ENCODE assay signal across 8 cellular contexts in the genomic region with DNA sequence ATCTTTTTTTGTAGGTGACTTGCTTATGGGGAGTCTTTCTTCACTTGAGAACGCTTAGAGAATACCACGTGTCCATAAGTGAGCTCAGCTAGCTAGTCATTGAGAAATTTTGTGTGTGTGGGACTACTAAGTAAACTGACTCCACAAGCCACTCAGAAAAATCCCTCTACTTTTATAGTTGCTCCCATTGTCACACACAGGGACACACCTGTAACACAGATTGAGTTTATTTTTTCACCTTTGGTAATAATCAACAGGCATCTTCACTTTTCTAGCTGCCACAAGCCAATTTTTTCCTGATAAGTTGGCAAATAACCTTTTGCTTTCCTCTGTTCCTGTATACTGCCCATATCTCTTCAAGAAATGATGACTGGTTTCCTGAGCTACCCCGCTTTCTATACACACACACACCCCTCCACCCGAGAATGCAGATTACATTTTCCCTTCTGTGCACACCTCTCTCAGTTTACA. TPM values are rescaled to one million over a fixed set of nuclear protein-coding genes. Genes with fewer than 3 reads are reported as not detected.
DNase-seq lines count a peak whose midpoint lies in the region; ATAC-seq and TF ChIP-seq lines count a peak whose summit lies in the region.

No MANE protein-coding gene starts in this region.

- no peak for TF ChIP-seq POLR2A in esophagus squamous epithelium (IDR thresholded peaks at IDR 0.05)
- no peak for TF ChIP-seq POLR2A in ovary (IDR thresholded peaks at IDR 0.05)

- peak overlapping the region in 2 of 4 donors; percentile 1 to 29 for H3K27ac ChIP-seq in esophagus squamous epithelium
- H3K27ac ChIP-seq in ovary, result no peak overlapping the region

- H3K9me3 ChIP-seq in Caco-2 (no peaks in the 10 kb centered on the region), esophagus squamous epithelium (no peaks in the 10 kb centered on the region), ovary (no peaks in the 10 kb centered on the region)

- no peak for DNase-seq in Caco-2
- DNase-seq in HFFc6, result peak; percentile 69
- DNase-seq in esophagus squamous epithelium (lab: John Stamatoyannopoulos, UW), result no peak
- no peak for DNase-seq in ovary
- no peak for DNase-seq in D341Med (ENCODE audit: low spot score)
- DNase-seq in activated gamma-delta T cell (lab: John Stamatoyannopoulos, UW), result no peak

- peaks cover 62% of the 10 kb centered on the region for H3K36me3 Mint-ChIP-seq in Caco-2 (ENCODE audit: insufficient read depth, unreplicated experiment)
- H3K36me3 Mint-ChIP-seq in HFFc6 (ENCODE audit: low read depth), result peaks cover 73% of the 10 kb centered on the region
- peaks cover 25% of the 10 kb centered on the region for H3K36me3 Mint-ChIP-seq in T-helper 1 cell treated with Interleukin-12 subunit alpha and Interleukin-12 subunit beta and Interleukin-4 antibody, amounts not matched to agents 30 μg/mL and 1 μg/mL, for 36 hours (ENCODE audit: low read depth)

- CTCF ChIA-PET in Caco-2 (lab: Charles Lee), result interaction anchor here (0.6 to 1.2 kb wide), 2 partner anchors 83 to 144 kb away, joined by 3 to 6 read pairs; no protein-coding TSS in a partner anchor

- H3K4me1 ChIP-seq in Caco-2, result 0 out of 2 replicates have a peak, but pooled peaks cover 3% of the 10 kb centered on the region
- H3K4me1 ChIP-seq in esophagus squamous epithelium, result peaks cover 7 to 69% (median 8%) of the 10 kb centered on the region in 3 donors
- H3K4me1 ChIP-seq in ovary (ENCODE audit: insufficient read depth), result peaks cover 2% of the 10 kb centered on the region

- no peak for ATAC-seq in HG03135 (IDR thresholded peaks at IDR 0.05; ENCODE audit: unreplicated experiment)

- POLR2A ChIA-PET in Caco-2 (lab: Charles Lee), result interaction anchor here (1.2 kb wide), 1 partner anchor 83 kb away, joined by 3 read pairs; no protein-coding TSS in a partner anchor

- no peak for TF ChIP-seq EP300 in ovary (IDR thresholded peaks at IDR 0.05)

- H3K27ac Mint-ChIP-seq in Caco-2 (ENCODE audit: unreplicated experiment) (peak overlapping the region; percentile 6), HFFc6 (peak overlapping the region; percentile 90)
- H3K27ac Mint-ChIP-seq in T-helper 1 cell treated with Interleukin-12 subunit alpha and Interleukin-12 subunit beta and Interleukin-4 antibody, amounts not matched to agents 30 μg/mL and 1 μg/mL, for 36 hours, result peak overlapping the region; percentile 39

- BruUV-seq in Caco-2 (replicated peaks; lab: Mats Ljungman, UMichigan), result no TSS peak

- H3K9me3 Mint-ChIP-seq in Caco-2 (ENCODE audit: unreplicated experiment), result no peaks in the 10 kb centered on the region
- peaks cover 3% of the 10 kb centered on the region; the same call in 1 of the 2 replicates for H3K9me3 Mint-ChIP-seq in HFFc6
- H3K9me3 Mint-ChIP-seq in T-helper 1 cell treated with Interleukin-12 subunit alpha and Interleukin-12 subunit beta and Interleukin-4 antibody, amounts not matched to agents 30 μg/mL and 1 μg/mL, for 36 hours, result no peaks in the 10 kb centered on the region

- H3K36me3 ChIP-seq in Caco-2 (ENCODE audit: control insufficient read depth, insufficient read depth, low read length) (no peaks in the 10 kb centered on the region; the same call in 1 of the 2 replicates), esophagus squamous epithelium (peaks cover 0 to 4% (median 0%) of the 10 kb centered on the region in 3 donors), ovary (no peaks in the 10 kb centered on the region)

- no peaks in the 10 kb centered on the region for H3K27me3 ChIP-seq in Caco-2 (replicated peaks; ENCODE audit: control insufficient read depth, insufficient read depth, low read length)
- H3K27me3 ChIP-seq in esophagus squamous epithelium, result no peaks in the 10 kb centered on the region
- no peaks in the 10 kb centered on the region for H3K27me3 ChIP-seq in ovary

- intact Hi-C loops in Caco-2 (cut with micrococcal nuclease; ENCODE audit: unreplicated experiment) (loop anchor here (5.0 kb wide), 2 partner anchors 110 to 175 kb away; no protein-coding TSS in a partner anchor), esophagus squamous epithelium (cut with DNase I) (loop anchor here (10.0 kb wide), 1 partner anchor 82 kb away; no protein-coding TSS in a partner anchor), ovary (cut with DNase I) (loop anchor here in 1 of 4 donors (5.0 kb wide), 1 partner anchor 85 kb away; no protein-coding TSS in a partner anchor)

- H3K4me1 Mint-ChIP-seq in Caco-2 (ENCODE audit: low read depth, unreplicated experiment) (peaks cover 6% of the 10 kb centered on the region), HFFc6 (ENCODE audit: low read depth) (peaks cover 34% of the 10 kb centered on the region)
- peaks cover 54% of the 10 kb centered on the region for H3K4me1 Mint-ChIP-seq in T-helper 1 cell treated with Interleukin-12 subunit alpha and Interleukin-12 subunit beta and Interleukin-4 antibody, amounts not matched to agents 30 μg/mL and 1 μg/mL, for 36 hours (ENCODE audit: low read depth)

- 0 to 4% methylated on average over 4 of the region's 4 CpGs for WGBS in esophagus squamous epithelium, 2 donors
- 6 to 8% (median 7%) methylated on average over 4 of the region's 4 CpGs for WGBS in ovary, 3 donors

- H3K4me3 ChIP-seq in Caco-2 (ENCODE audit: low read depth, low read length) (peak overlapping the region; percentile 99), esophagus squamous epithelium (peak overlapping the region; percentile 68 to 97 (median 90)), ovary (peak overlapping the region; percentile 78)

- TF ChIP-seq CTCF in Caco-2 (IDR thresholded peaks at IDR 0.05; ENCODE audit: insufficient read depth in 1 of 2, low read depth in 1 of 2, low read length in 1 of 2, severe bottlenecking in 1 of 2, unreplicated experiment in 1 of 2) (no peak), HFFc6 (IDR thresholded peaks at IDR 0.05) (no peak), esophagus squamous epithelium (IDR thresholded peaks at IDR 0.05) (no peak), ovary (IDR thresholded peaks at IDR 0.05) (no peak)

- H3K27me3 Mint-ChIP-seq in Caco-2 (ENCODE audit: insufficient read depth, unreplicated experiment) (no peaks in the 10 kb centered on the region), HFFc6 (ENCODE audit: insufficient read depth) (peaks cover 12% of the 10 kb centered on the region)
- H3K27me3 Mint-ChIP-seq in T-helper 1 cell treated with Interleukin-12 subunit alpha and Interleukin-12 subunit beta and Interleukin-4 antibody, amounts not matched to agents 30 μg/mL and 1 μg/mL, for 36 hours (ENCODE audit: low read depth), result no peaks in the 10 kb centered on the region

- H3K4me3 Mint-ChIP-seq in Caco-2 (ENCODE audit: unreplicated experiment) (peak overlapping the region; percentile 97), HFFc6 (peak overlapping the region; percentile 93)
- peak overlapping the region; percentile 84 for H3K4me3 Mint-ChIP-seq in T-helper 1 cell treated with Interleukin-12 subunit alpha and Interleukin-12 subunit beta and Interleukin-4 antibody, amounts not matched to agents 30 μg/mL and 1 μg/mL, for 36 hours

RNA-seq across cellular contexts. Expression of a gene that starts 4.5 kb away (rescaled TPM):
- total RNA-seq in Caco-2 (2022) (30.8 and 33.6 TPM in 2 replicates), esophagus squamous epithelium (10 to 100 TPM in 3 of 4 donors, 1 to 10 TPM in 1; 8.5 to 20.0 (median 15.2) TPM), ovary (10 to 100 TPM; 13.8 to 33.4 (median 28.0) TPM)
- total RNA-seq in HFFc6 (2021; fragmentation: NEBNext Ultra II Directional; extraction: Animal tissue kit (Norgen Biotek cat#: 25700)), result 10 to 100 TPM; 56.8 to 81.2 (median 63.0) TPM
- polyA plus RNA-seq in ovary, result 10 to 100 TPM; 11.2 to 23.1 TPM

Comparison
In these comparisons a context has a peak if more than half of its experiments do, and no peak if none do; other contexts are left out.
1. H3K27ac Mint-ChIP-seq: peak in every context shown above with its lines; median percentile 90 in HFFc6; 39 in T-helper 1 cell treated with Interleukin-12 subunit alpha and Interleukin-12 subunit beta and Interleukin-4 antibody, amounts not matched to agents 30 μg/mL and 1 μg/mL, for 36 hours; 6 in Caco-2.